8 cellular contexts compared by ENCODE assay signal in genomic region chr7:49020145-49020544, GRCh38.
"Had no signal": no experiment of that assay in that cellular context is flagged by ENCODE, and none has a peak within 500 bp of the region (broad histone marks: within the 10 kb centered on the region; RNA-seq: fewer than 3 reads in every experiment).

No MANE protein-coding gene starts in this region.

- H2AFZ ChIP-seq: GM23338 had no signal

- H3K4me3 Mint-ChIP-seq: GM23338, HFFc6, IgD-negative memory B cell had no signal

- H3K27ac ChIP-seq: HL-60 had no signal

- DNase-seq: H7, HFFc6, KBM-7 had no signal

- H3K27ac Mint-ChIP-seq: GM23338, HFFc6, IgD-negative memory B cell had no signal

- H3K27me3 Mint-ChIP-seq: IgD-negative memory B cell had no signal

- H3K36me3 ChIP-seq: HAP-1 had no signal

- H3K36me3 Mint-ChIP-seq: IgD-negative memory B cell had no signal

- FAIRE-seq: HepG2 had no signal

- H3K4me3 ChIP-seq: GM23338, HAP-1 had no signal

- H3K9me3 ChIP-seq: HAP-1 had no signal

- H3K4me1 Mint-ChIP-seq: IgD-negative memory B cell had no signal

- H3K4me2 ChIP-seq: GM23338 had no signal
